8 cellular contexts compared by ENCODE assay signal in genomic region chr17:58517378-58517927, GRCh38. TPM values are rescaled to one million over a fixed set of nuclear protein-coding genes. Genes with fewer than 3 reads are reported as not detected.
A peak's percentile ranks its signal among the peaks of the same experiment; 100 is the strongest.
DNase-seq lines count a peak whose midpoint lies in the region; ATAC-seq and TF ChIP-seq lines count a peak whose summit lies in the region.

No MANE protein-coding gene starts in this region.

- H3K36me3 ChIP-seq in skeletal muscle satellite cell (ENCODE audit: insufficient read depth, low read length): peaks cover 2% of the 10 kb centered on the region

- ATAC-seq in HG02981 (IDR thresholded peaks at IDR 0.05; ENCODE audit: unreplicated experiment): no peak

- POLR2A ChIA-PET in RWPE1 (lab: Yijun Ruan, JAX; ENCODE audit: low non-redundant PET): no interaction called here

- TF ChIP-seq CTCF in RWPE1 (conservative IDR thresholded peaks at IDR 0.05; ENCODE audit: low read depth) (no peak), fibroblast of the aortic adventitia (IDR thresholded peaks at IDR 0.05; ENCODE audit: insufficient read depth, low read length) (no peak)

- H3K9me3 ChIP-seq in skeletal muscle satellite cell (replicated peaks; ENCODE audit: low read length): no peaks in the 10 kb centered on the region

- peak overlapping the region; percentile 79 for H3K4me2 ChIP-seq in skeletal muscle satellite cell (ENCODE audit: low read length)

- peak overlapping the region; percentile 77 for H3K9ac ChIP-seq in skeletal muscle satellite cell (ENCODE audit: low read depth, low read length)

- H3K27me3 ChIP-seq in skeletal muscle satellite cell (ENCODE audit: control insufficient read depth, insufficient read depth, low read length): no peaks in the 10 kb centered on the region

- H3K4me1 ChIP-seq in skeletal muscle satellite cell (ENCODE audit: control insufficient read depth, insufficient read depth, low read length): peaks cover 21% of the 10 kb centered on the region

- DNase-seq in DMS53 treated with DMSO at 0.1 percent for 48 hours (lab: John Stamatoyannopoulos, UW; ENCODE audit: unreplicated experiment) (peak; percentile 54), DMS53 (lab: John Stamatoyannopoulos, UW) (no peak), RWPE1 (ENCODE audit: low spot score) (no peak), fibroblast of the aortic adventitia (ENCODE audit: low read depth) (no peak), NCI-H2081 treated with DMSO at 0.1 percent for 48 hours (lab: John Stamatoyannopoulos, UW) (no peak), HUDEP-2 (lab: John Stamatoyannopoulos, UW; ENCODE audit: unreplicated experiment in 76 of 76) (no peak)

- peak overlapping the region; percentile 88 for H3K4me3 ChIP-seq in fibroblast of the aortic adventitia (ENCODE audit: low read depth, low read length)
- H3K4me3 ChIP-seq in skeletal muscle satellite cell (ENCODE audit: low read length): peak overlapping the region; percentile 76

- CTCF ChIA-PET in RWPE1 (lab: Yijun Ruan, JAX): interaction anchor here (1.5 to 1.7 kb wide), 2 partner anchors 71 to 190 kb away, joined by 5 to 9 read pairs; no protein-coding TSS in a partner anchor

- H3K27ac ChIP-seq in RWPE1: peak overlapping the region; percentile 97

RNA-seq across cellular contexts. Expression of gene MTMR4, which starts 3.0 kb away (rescaled TPM):
- total RNA-seq in fibroblast of the aortic adventitia (ENCODE audit: low replicate concordance): 33.3 and 49.8 TPM in 2 replicates
- 40.6 and 46.7 TPM in 2 replicates for total RNA-seq in skeletal muscle satellite cell (2012; rRNA removed)

RNA-seq across cellular contexts. Expression of gene HSF5, which starts 29.2 kb away (rescaled TPM):
- total RNA-seq in fibroblast of the aortic adventitia (ENCODE audit: low replicate concordance): 0.16 TPM in 1 of 2 replicates, not detected in the other
- total RNA-seq in skeletal muscle satellite cell (2012; rRNA removed): not detected in 2 replicates
